Comparison of ENCODE assay signal across 8 cellular contexts in genomic region chr2:241965931-241966412, GRCh38.
DNase-seq lines count a peak whose midpoint lies in the region; ATAC-seq and TF ChIP-seq lines count a peak whose summit lies in the region.

No MANE protein-coding gene starts in this region.

- peak; percentile 81 for ATAC-seq in HG03045 (IDR thresholded peaks at IDR 0.05; ENCODE audit: unreplicated experiment)
- ATAC-seq in Panc1 = peak; percentile 93
- peak; percentile 56 for ATAC-seq in Right ventricle myocardium superior (ENCODE audit: poor library complexity)

- no peaks in the 10 kb centered on the region for H3K36me3 Mint-ChIP-seq in MCF 10A (ENCODE audit: insufficient read depth, unreplicated experiment)
- H3K36me3 Mint-ChIP-seq in activated T-helper 2 cell treated with anti-CD3 and anti-CD28 coated beads, Interferon-gamma antibody, Interleukin-2, Interleukin-4, amounts not matched to agents 10 μg/mL and 5 μg/mL and 100 μg/mL, durations not matched to agents 14 hours and 24 hours and 36 hours (ENCODE audit: low read depth) = no peaks in the 10 kb centered on the region

- intact Hi-C loops in MCF 10A (cut with micrococcal nuclease) (no loop called here), mammary epithelial cell (cut with micrococcal nuclease) (no loop called here), Panc1 (cut with micrococcal nuclease; ENCODE audit: unreplicated experiment) (no loop called here), Right ventricle myocardium superior (cut with DNase I) (no loop called here)
- intact Hi-C loops in activated T-helper 2 cell treated with anti-CD3 and anti-CD28 coated beads, Interferon-gamma antibody, Interleukin-2, Interleukin-4, amounts not matched to agents 10 μg/mL and 5 μg/mL and 100 μg/mL, durations not matched to agents 14 hours and 24 hours and 36 hours (cut with micrococcal nuclease) = no loop called here

- no TSS peak for BruUV-seq in MCF 10A (replicated peaks; lab: Mats Ljungman, UMichigan)
- BruUV-seq in mammary epithelial cell (replicated peaks; lab: Mats Ljungman, UMichigan) = no TSS peak
- BruUV-seq in Panc1 (replicated peaks; lab: Mats Ljungman, UMichigan) = no TSS peak

- H3K79me2 ChIP-seq in mammary epithelial cell (ENCODE audit: insufficient read depth, low read length) = no peaks in the 10 kb centered on the region

- WGBS in mammary epithelial cell (ENCODE audit: low coverage, missing lambda C conversion rate) = 61% methylated on average over 6 of the region's 11 CpGs

- DNase-seq in MCF 10A (ENCODE audit: unreplicated experiment) = peak; percentile 24
- DNase-seq in mammary epithelial cell = no peak
- peak; percentile 22 for DNase-seq in Panc1 (ENCODE audit: low read depth, low spot score)
- DNase-seq in activated T-helper 2 cell treated with anti-CD3 and anti-CD28 coated beads, Interferon-gamma antibody, Interleukin-2, Interleukin-4, amounts not matched to agents 10 μg/mL and 5 μg/mL and 100 μg/mL, durations not matched to agents 14 hours and 24 hours and 36 hours (ENCODE audit: low spot score) = peak; percentile 24
- DNase-seq in Right ventricle myocardium superior = no peak
- peak; percentile 93 for DNase-seq in skeletal muscle cell (ENCODE audit: low read depth)
- no peak for DNase-seq in midbrain (lab: John Stamatoyannopoulos, UW)

- H3K4me1 ChIP-seq in mammary epithelial cell (ENCODE audit: insufficient read depth, low read length) (no peaks in the 10 kb centered on the region), Panc1 (ENCODE audit: control insufficient read depth, insufficient read depth, low read length) (peaks cover 3% of the 10 kb centered on the region)

- H3K4me3 Mint-ChIP-seq in MCF 10A (ENCODE audit: unreplicated experiment) = no peak overlapping the region
- H3K4me3 Mint-ChIP-seq in activated T-helper 2 cell treated with anti-CD3 and anti-CD28 coated beads, Interferon-gamma antibody, Interleukin-2, Interleukin-4, amounts not matched to agents 10 μg/mL and 5 μg/mL and 100 μg/mL, durations not matched to agents 14 hours and 24 hours and 36 hours (ENCODE audit: low read depth) = peak overlapping the region; percentile 41

- H3K27me3 ChIP-seq in mammary epithelial cell (ENCODE audit: insufficient read depth, low read length) (peaks cover under 1% of the 10 kb centered on the region), Panc1 (ENCODE audit: control insufficient read depth, insufficient read depth, low read length) (no peaks in the 10 kb centered on the region)

- H3K4me2 ChIP-seq in mammary epithelial cell (ENCODE audit: insufficient read depth, low read depth, low read length) = no peak overlapping the region

- H3K4me3 ChIP-seq in mammary epithelial cell (replicated peaks in 1 of 3; ENCODE audit: insufficient read depth in 1 of 3, low read depth in 2 of 3, low read length in 3 of 3) = no peak overlapping the region
- peak overlapping the region; percentile 0 to 52; a peak in 3 of 4 replicates for H3K4me3 ChIP-seq in Panc1 (ENCODE audit: low read depth in 2 of 2, low read length in 2 of 2)
- peak overlapping the region; percentile 20 for H3K4me3 ChIP-seq in skeletal muscle cell (ENCODE audit: low read depth, low read length)

- no peaks in the 10 kb centered on the region for H3K4me1 Mint-ChIP-seq in MCF 10A (ENCODE audit: insufficient read depth, unreplicated experiment)
- peaks cover 17% of the 10 kb centered on the region for H3K4me1 Mint-ChIP-seq in activated T-helper 2 cell treated with anti-CD3 and anti-CD28 coated beads, Interferon-gamma antibody, Interleukin-2, Interleukin-4, amounts not matched to agents 10 μg/mL and 5 μg/mL and 100 μg/mL, durations not matched to agents 14 hours and 24 hours and 36 hours (ENCODE audit: low read depth)

- no peak overlapping the region for H2AFZ ChIP-seq in mammary epithelial cell (ENCODE audit: low read depth, low read length)

- CTCF ChIA-PET in MCF 10A (lab: Yijun Ruan, JAX) (no interaction called here), mammary epithelial cell (lab: Charles Lee; ENCODE audit: low non-redundant PET) (no interaction called here), Panc1 (lab: Charles Lee) (no interaction called here)

- in situ Hi-C loops in mammary epithelial cell (cut with MboI; ENCODE audit: low sequenced_read_pairs in 2 of 2) = no loop called here
- in situ Hi-C loops in Panc1 (cut with HindIII; ENCODE audit: low pct_unique_long_range_greater_than_20kb, low sequenced_read_pairs) = no loop called here

- no peaks in the 10 kb centered on the region for H3K36me3 ChIP-seq in mammary epithelial cell (ENCODE audit: insufficient read depth, low read length)
- H3K36me3 ChIP-seq in Panc1 (ENCODE audit: control insufficient read depth, insufficient read depth, low read length) = no peaks in the 10 kb centered on the region

- POLR2A ChIA-PET in MCF 10A (lab: Yijun Ruan, JAX) = no interaction called here
- POLR2A ChIA-PET in Panc1 (lab: Charles Lee) = no interaction called here

- dilution Hi-C loops in mammary epithelial cell (cut with HindIII; ENCODE audit: low sequenced_read_pairs) = no loop called here

- H4K20me1 ChIP-seq in mammary epithelial cell (ENCODE audit: insufficient read depth, low read length) = no peaks in the 10 kb centered on the region

- peaks cover 5% of the 10 kb centered on the region for H3K9me3 ChIP-seq in mammary epithelial cell (replicated peaks; ENCODE audit: insufficient read depth, low read length)
- H3K9me3 ChIP-seq in Panc1 (ENCODE audit: control insufficient read depth, insufficient read depth, low read depth, low read length) = no peaks in the 10 kb centered on the region

- no peak overlapping the region for H3K27ac ChIP-seq in mammary epithelial cell (ENCODE audit: insufficient read depth, low read depth, low read length)
- 0 out of 2 replicates have a peak overlapping the region, but pooled peaks have one; percentile 1 for H3K27ac ChIP-seq in Panc1 (ENCODE audit: low read length)

- peaks cover 48% of the 10 kb centered on the region for H3K27me3 Mint-ChIP-seq in MCF 10A (ENCODE audit: insufficient read depth, unreplicated experiment)
- H3K27me3 Mint-ChIP-seq in activated T-helper 2 cell treated with anti-CD3 and anti-CD28 coated beads, Interferon-gamma antibody, Interleukin-2, Interleukin-4, amounts not matched to agents 10 μg/mL and 5 μg/mL and 100 μg/mL, durations not matched to agents 14 hours and 24 hours and 36 hours (ENCODE audit: low read depth) = no peaks in the 10 kb centered on the region

- no peak overlapping the region for H3K27ac Mint-ChIP-seq in MCF 10A (ENCODE audit: low read depth, unreplicated experiment)
- peak overlapping the region; percentile 84 for H3K27ac Mint-ChIP-seq in activated T-helper 2 cell treated with anti-CD3 and anti-CD28 coated beads, Interferon-gamma antibody, Interleukin-2, Interleukin-4, amounts not matched to agents 10 μg/mL and 5 μg/mL and 100 μg/mL, durations not matched to agents 14 hours and 24 hours and 36 hours

- no peaks in the 10 kb centered on the region for H3K9me3 Mint-ChIP-seq in MCF 10A (ENCODE audit: unreplicated experiment)
- no peaks in the 10 kb centered on the region for H3K9me3 Mint-ChIP-seq in activated T-helper 2 cell treated with anti-CD3 and anti-CD28 coated beads, Interferon-gamma antibody, Interleukin-2, Interleukin-4, amounts not matched to agents 10 μg/mL and 5 μg/mL and 100 μg/mL, durations not matched to agents 14 hours and 24 hours and 36 hours

- TF ChIP-seq CTCF in MCF 10A (IDR thresholded peaks at IDR 0.05; ENCODE audit: unreplicated experiment) (no peak), mammary epithelial cell (conservative IDR thresholded peaks at IDR 0.05 in 1 of 2, IDR thresholded peaks at IDR 0.05 in 1 of 2; ENCODE audit: extremely low read depth in 1 of 2, insufficient read depth in 1 of 2, low read depth in 1 of 2, low read length in 2 of 2) (no peak), Panc1 (IDR thresholded peaks at IDR 0.05) (no peak)

- no peak overlapping the region for H3K9ac ChIP-seq in mammary epithelial cell (ENCODE audit: insufficient read depth, low read length)

Comparison
In these comparisons a context has a peak if more than half of its experiments do, and no peak if none do; other contexts are left out.
1. DNase-seq: peak in MCF 10A (single experiment), Panc1 (single experiment), activated T-helper 2 cell treated with anti-CD3 and anti-CD28 coated beads, Interferon-gamma antibody, Interleukin-2, Interleukin-4, amounts not matched to agents 10 μg/mL and 5 μg/mL and 100 μg/mL, durations not matched to agents 14 hours and 24 hours and 36 hours (single experiment) and skeletal muscle cell (single experiment); none in mammary epithelial cell (single experiment), Right ventricle myocardium superior (single experiment) and midbrain (single experiment).
2. H3K4me3 ChIP-seq: peak in Panc1 (2 of 2) and skeletal muscle cell (single experiment); none in mammary epithelial cell (0 of 3).
3. Peak in every context shown above with its lines, with median percentiles within 50 percentile points of each other: ATAC-seq.